In genomic region chr6:14517536-14518105, GRCh38 we compare ENCODE assay signal across 1 cellular context.
TF ChIP-seq lines count a peak whose summit lies in the region.

No MANE protein-coding gene starts in this region.

TF ChIP-seq in K562, 482 proteins besides CTCF, POLR2A, EP300 and RAD21 (continued from another document):
- TF ChIP-seq ARID3A (IDR thresholded peaks at IDR 0.05; ENCODE audit: borderline replicate concordance, low read depth, low read length), result no peak
- TF ChIP-seq CBX5 (IDR thresholded peaks at IDR 0.05; ENCODE audit: borderline replicate concordance, low read depth), result no peak
- no peak for TF ChIP-seq ZNF609 (CRISPR knock-in tag; IDR thresholded peaks at IDR 0.05; ENCODE audit: borderline replicate concordance)
- TF ChIP-seq TAL1 (IDR thresholded peaks at IDR 0.05), result no peak
- TF ChIP-seq HDAC6 (IDR thresholded peaks at IDR 0.05; ENCODE audit: low read depth, low read length), result no peak
- no peak for TF ChIP-seq ZNF282 (CRISPR knock-in tag; IDR thresholded peaks at IDR 0.05)
- no peak for TF ChIP-seq HES1 (IDR thresholded peaks at IDR 0.05; ENCODE audit: low read depth)
- TF ChIP-seq NCOA2 (IDR thresholded peaks at IDR 0.05; ENCODE audit: partially characterized antibody in 2 of 2), result no peak
- TF ChIP-seq MBD1 (CRISPR knock-in tag; IDR thresholded peaks at IDR 0.05), result no peak
- no peak for TF ChIP-seq ZNF507 (tag; conservative IDR thresholded peaks at IDR 0.05)
- no peak for TF ChIP-seq CBFA2T2 (conservative IDR thresholded peaks at IDR 0.05)
